In genomic region chr2:96160366-96160765, GRCh38 we compare ENCODE assay signal across 15 cellular contexts. TPM values are rescaled to one million over a fixed set of nuclear protein-coding genes. Genes with fewer than 3 reads are reported as not detected.
"Had no signal": no experiment of that assay in that cellular context is flagged by ENCODE, and none has a peak within 500 bp of the region (broad histone marks: within the 10 kb centered on the region; RNA-seq: fewer than 3 reads in every experiment).

No MANE protein-coding gene starts in this region.

RNA-seq across cellular contexts. Expression of gene ASTL, which starts 22.1 kb away (rescaled TPM):
- total RNA-seq: endodermal cell, gastrocnemius medialis, glomerular endothelial cell, kidney, left lobe of liver, liver, lung, mucosa of descending colon, neural crest cell, pancreas, posterior vena cava, pulmonary artery endothelial cell, ureter, vagina had no signal

RNA-seq across cellular contexts. Expression of gene ADRA2B, which starts 44.0 kb away (rescaled TPM):
- total RNA-seq: esophagus mucosa, glomerular endothelial cell, pulmonary artery endothelial cell had no signal
